Comparison of ENCODE assay signal across 36 cellular contexts in the genomic region with DNA sequence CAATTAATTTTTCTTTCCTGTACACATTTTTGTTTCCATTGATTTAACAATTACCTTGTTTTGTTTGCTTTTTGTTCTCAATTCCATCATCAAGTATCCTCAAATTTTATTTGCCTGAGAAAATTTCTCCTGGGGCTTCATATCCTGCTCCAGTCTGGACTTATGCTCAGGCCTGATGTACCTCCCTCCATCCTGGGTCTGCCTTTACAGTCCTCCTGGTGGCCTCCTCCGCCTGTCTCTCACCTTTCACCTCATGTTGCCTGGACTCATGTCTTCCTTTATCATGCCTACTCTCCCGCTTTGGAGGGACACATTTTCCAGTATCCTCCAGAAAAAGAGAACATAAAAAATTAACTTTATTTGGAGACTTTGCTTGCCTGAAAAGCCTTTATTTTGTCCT. TPM values are rescaled to one million over a fixed set of nuclear protein-coding genes. Genes with fewer than 3 reads are reported as not detected.
"Had no signal": no experiment of that assay in that cellular context is flagged by ENCODE, and none has a peak within 500 bp of the region (broad histone marks: within the 10 kb centered on the region; RNA-seq: fewer than 3 reads in every experiment).

No MANE protein-coding gene starts in this region.

- H3K4me1 ChIP-seq: adrenal gland, body of pancreas, breast epithelium, SJSA1 had no signal

- H3K27ac Mint-ChIP-seq: activated CD4-positive, alpha-beta T cell treated with anti-CD3 and anti-CD28 coated beads, Interleukin-2, amount 10 ng/mL, durations not matched to agents 24 days and 14 days; activated CD8-positive, alpha-beta T cell treated with anti-CD3 and anti-CD28 coated beads for 36 hours; activated naive CD4-positive, alpha-beta T cell treated with anti-CD3 and anti-CD28 coated beads for 36 hours; activated naive CD4-positive, alpha-beta T cell treated with anti-CD3 and anti-CD28 coated beads, Interleukin-2, amount 50 U/mL, for 72 hours; activated T-cell treated with anti-CD3 and anti-CD28 coated beads, Interleukin-2, amount 50 U/mL, for 72 hours; activated T-helper 2 cell treated with anti-CD3 and anti-CD28 coated beads, Interferon-gamma antibody, Interleukin-2, Interleukin-4, amounts not matched to agents 10 μg/mL and 5 μg/mL and 100 μg/mL, durations not matched to agents 14 hours and 24 hours and 36 hours had no signal

- H3K36me3 ChIP-seq: adrenal gland, breast epithelium, SJSA1, WERI-Rb-1 had no signal

- H3K27me3 ChIP-seq: adrenal gland, body of pancreas, breast epithelium had no signal

- ATAC-seq: activated CD8-positive, alpha-beta T cell treated with anti-CD3 and anti-CD28 coated beads for 36 hours; activated naive CD4-positive, alpha-beta T cell treated with anti-CD3 and anti-CD28 coated beads, Interleukin-2, amount 50 U/mL, for 72 hours; activated T-cell treated with anti-CD3 and anti-CD28 coated beads, Interleukin-2, amount 50 U/mL, for 72 hours; body of pancreas had no signal

- DNase-seq: activated CD4-positive, alpha-beta T cell treated with anti-CD3 and anti-CD28 coated beads for 1 hour; activated CD4-positive, alpha-beta T cell treated with anti-CD3 and anti-CD28 coated beads, Interleukin-2, amount 10 ng/mL, durations not matched to agents 24 days and 14 days; activated CD4-positive, alpha-beta T cell treated with anti-CD3 and anti-CD28 coated beads, Interleukin-2, amount 50 U/mL, for 4 hours; activated CD4-positive, CD25-positive, alpha-beta regulatory T cell; activated CD8-positive, alpha-beta T cell treated with anti-CD3 and anti-CD28 coated beads for 36 hours; activated gamma-delta T cell treated with Interleukin-2 at 50 U/mL for 16 hours; activated naive CD4-positive, alpha-beta T cell treated with anti-CD3 and anti-CD28 coated beads for 36 hours; activated T-cell treated with anti-CD3 and anti-CD28 coated beads, Interleukin-2, amount 50 U/mL, for 1 hour; activated T-cell treated with anti-CD3 and anti-CD28 coated beads, Interleukin-2, amount 50 U/mL, for 72 hours; adrenal gland; body of pancreas; NCI-H1105; NCI-H1436; NCI-H1694; NCI-H1930; NCI-H2081 treated with DMSO at 0.1 percent for 48 hours; NCI-H226; NCI-H446 treated with DMSO at 0.1 percent for 48 hours; NCI-H524; NCI-H69; NCI-H82; SHP77 treated with DMSO at 0.1 percent for 48 hours; SW 1271; T-helper 1 cell; T1000; WERI-Rb-1 had no signal

- H3K27me3 Mint-ChIP-seq: activated CD8-positive, alpha-beta T cell treated with anti-CD3 and anti-CD28 coated beads for 36 hours had no signal

- H3K4me3 ChIP-seq: adrenal gland, body of pancreas, breast epithelium, coronary artery, SJSA1 had no signal

- H3K36me3 Mint-ChIP-seq: activated naive CD4-positive, alpha-beta T cell treated with anti-CD3 and anti-CD28 coated beads, Interleukin-2, amount 50 U/mL, for 72 hours had no signal

- H3K27ac ChIP-seq: adrenal gland, body of pancreas, breast epithelium, coronary artery, SJSA1, WERI-Rb-1 had no signal

- H3K9me3 ChIP-seq: adrenal gland, body of pancreas, breast epithelium, SJSA1 had no signal

- H3K4me3 Mint-ChIP-seq: activated CD4-positive, alpha-beta T cell treated with anti-CD3 and anti-CD28 coated beads, Interleukin-2, amount 10 ng/mL, durations not matched to agents 24 days and 14 days; activated CD8-positive, alpha-beta T cell treated with anti-CD3 and anti-CD28 coated beads for 36 hours; activated naive CD4-positive, alpha-beta T cell treated with anti-CD3 and anti-CD28 coated beads for 36 hours; activated T-cell treated with anti-CD3 and anti-CD28 coated beads, Interleukin-2, amount 50 U/mL, for 72 hours had no signal

- H3K9me3 Mint-ChIP-seq: activated CD4-positive, alpha-beta T cell treated with anti-CD3 and anti-CD28 coated beads, Interleukin-2, amount 10 ng/mL, durations not matched to agents 24 days and 14 days; activated CD8-positive, alpha-beta T cell treated with anti-CD3 and anti-CD28 coated beads for 36 hours; activated naive CD4-positive, alpha-beta T cell treated with anti-CD3 and anti-CD28 coated beads for 36 hours; activated naive CD4-positive, alpha-beta T cell treated with anti-CD3 and anti-CD28 coated beads, Interleukin-2, amount 50 U/mL, for 72 hours; activated T-cell treated with anti-CD3 and anti-CD28 coated beads, Interleukin-2, amount 50 U/mL, for 72 hours; activated T-helper 2 cell treated with anti-CD3 and anti-CD28 coated beads, Interferon-gamma antibody, Interleukin-2, Interleukin-4, amounts not matched to agents 10 μg/mL and 5 μg/mL and 100 μg/mL, durations not matched to agents 14 hours and 24 hours and 36 hours had no signal

RNA-seq across cellular contexts. Expression of a gene that starts 12.1 kb away (rescaled TPM):
- total RNA-seq: activated CD4-positive, alpha-beta T cell treated with anti-CD3 and anti-CD28 coated beads, Interleukin-2, amount 10 ng/mL, durations not matched to agents 24 days and 14 days; activated CD8-positive, alpha-beta memory T cell treated with anti-CD3 and anti-CD28 coated beads for 36 hours; activated CD8-positive, alpha-beta T cell treated with anti-CD3 and anti-CD28 coated beads for 36 hours; activated naive CD4-positive, alpha-beta T cell treated with anti-CD3 and anti-CD28 coated beads for 36 hours; activated naive CD4-positive, alpha-beta T cell treated with anti-CD3 and anti-CD28 coated beads, Interleukin-2, amount 50 U/mL, for 72 hours; activated T-cell treated with anti-CD3 and anti-CD28 coated beads, Interleukin-2, amount 50 U/mL, for 72 hours; activated T-helper 2 cell treated with anti-CD3 and anti-CD28 coated beads, Interferon-gamma antibody, Interleukin-2, Interleukin-4, amounts not matched to agents 10 μg/mL and 5 μg/mL and 100 μg/mL, durations not matched to agents 14 hours and 24 hours and 36 hours; astrocyte; body of pancreas; cardiac septum; M059J; SJSA1; T-helper 2 cell treated with Interferon-gamma antibody and Interleukin-4, amounts not matched to agents 100 ng/mL and 5 ng/mL, for 36 hours had no signal

RNA-seq across cellular contexts. Expression of a gene that starts 22.5 kb away (rescaled TPM):
- total RNA-seq: cardiac septum, SJSA1 had no signal

RNA-seq across cellular contexts. Expression of a gene that starts 46.6 kb away (rescaled TPM):
- total RNA-seq: activated CD4-positive, alpha-beta T cell treated with anti-CD3 and anti-CD28 coated beads, Interleukin-2, amount 10 ng/mL, durations not matched to agents 24 days and 14 days; activated CD8-positive, alpha-beta memory T cell treated with anti-CD3 and anti-CD28 coated beads for 36 hours; activated CD8-positive, alpha-beta T cell treated with anti-CD3 and anti-CD28 coated beads for 36 hours; activated naive CD4-positive, alpha-beta T cell treated with anti-CD3 and anti-CD28 coated beads for 36 hours; activated naive CD4-positive, alpha-beta T cell treated with anti-CD3 and anti-CD28 coated beads, Interleukin-2, amount 50 U/mL, for 72 hours; activated T-cell treated with anti-CD3 and anti-CD28 coated beads, Interleukin-2, amount 50 U/mL, for 72 hours; activated T-helper 2 cell treated with anti-CD3 and anti-CD28 coated beads, Interferon-gamma antibody, Interleukin-2, Interleukin-4, amounts not matched to agents 10 μg/mL and 5 μg/mL and 100 μg/mL, durations not matched to agents 14 hours and 24 hours and 36 hours; astrocyte; body of pancreas; cardiac septum; M059J; SJSA1; T-helper 2 cell treated with Interferon-gamma antibody and Interleukin-4, amounts not matched to agents 100 ng/mL and 5 ng/mL, for 36 hours had no signal
